In genomic region chr7:103947026-103947655, GRCh38 we compare ENCODE assay signal across 24 cellular contexts. TPM values are rescaled to one million over a fixed set of nuclear protein-coding genes. Genes with fewer than 3 reads are reported as not detected.
A peak's percentile ranks its signal among the peaks of the same experiment; 100 is the strongest.
DNase-seq lines count a peak whose midpoint lies in the region; ATAC-seq and TF ChIP-seq lines count a peak whose summit lies in the region.
"Had no signal": no experiment of that assay in that cellular context is flagged by ENCODE, and none has a peak within 500 bp of the region (broad histone marks: within the 10 kb centered on the region; RNA-seq: fewer than 3 reads in every experiment).

No MANE protein-coding gene starts in this region.

- no peak overlapping the region for H3K27ac Mint-ChIP-seq in MCF 10A (ENCODE audit: low read depth, unreplicated experiment)
- H3K27ac Mint-ChIP-seq: CD14-positive monocyte; CD8-positive, alpha-beta memory T cell had no signal

- H3K36me3 ChIP-seq in mammary epithelial cell (ENCODE audit: insufficient read depth, low read length), result no peaks in the 10 kb centered on the region
- H3K36me3 ChIP-seq: BE2C, SJCRH30 had no signal

- no peaks in the 10 kb centered on the region for H3K36me3 Mint-ChIP-seq in MCF 10A (ENCODE audit: insufficient read depth, unreplicated experiment)
- H3K36me3 Mint-ChIP-seq: CD14-positive monocyte; CD8-positive, alpha-beta memory T cell had no signal

- no peaks in the 10 kb centered on the region for H3K79me2 ChIP-seq in mammary epithelial cell (ENCODE audit: insufficient read depth, low read length)

- H3K4me1 ChIP-seq in mammary epithelial cell (ENCODE audit: insufficient read depth, low read length), result no peaks in the 10 kb centered on the region

- dilution Hi-C loops in mammary epithelial cell (cut with HindIII; ENCODE audit: low sequenced_read_pairs), result no loop called here

- in situ Hi-C loops in mammary epithelial cell (cut with MboI; ENCODE audit: low sequenced_read_pairs in 2 of 2), result no loop called here

- CTCF ChIA-PET in MCF 10A (lab: Yijun Ruan, JAX) (no interaction called here), mammary epithelial cell (lab: Charles Lee; ENCODE audit: low non-redundant PET) (no interaction called here)

- H3K9me3 ChIP-seq in mammary epithelial cell (replicated peaks; ENCODE audit: insufficient read depth, low read length), result no peaks in the 10 kb centered on the region
- H3K9me3 ChIP-seq: BE2C, SJCRH30 had no signal

- H3K9me3 Mint-ChIP-seq in MCF 10A (ENCODE audit: unreplicated experiment), result no peaks in the 10 kb centered on the region

- peaks cover 2% of the 10 kb centered on the region for H3K27me3 ChIP-seq in mammary epithelial cell (ENCODE audit: insufficient read depth, low read length)
- H3K27me3 ChIP-seq: BE2C, SJCRH30 had no signal

- intact Hi-C loops in MCF 10A (cut with micrococcal nuclease), result no loop called here
- intact Hi-C loops in mammary epithelial cell (cut with micrococcal nuclease), result no loop called here

- H3K4me3 Mint-ChIP-seq in MCF 10A (ENCODE audit: unreplicated experiment), result no peak overlapping the region
- H3K4me3 Mint-ChIP-seq: CD14-positive monocyte; CD8-positive, alpha-beta memory T cell had no signal

- H4K20me1 ChIP-seq in mammary epithelial cell (ENCODE audit: insufficient read depth, low read length), result no peaks in the 10 kb centered on the region

- POLR2A ChIA-PET in MCF 10A (lab: Yijun Ruan, JAX), result no interaction called here

- no peak overlapping the region for H2AFZ ChIP-seq in mammary epithelial cell (ENCODE audit: low read depth, low read length)

- H3K27ac ChIP-seq in mammary epithelial cell (ENCODE audit: insufficient read depth, low read depth, low read length), result no peak overlapping the region
- H3K27ac ChIP-seq: SJCRH30 had no signal

- ATAC-seq in SK-N-SH treated with all-trans-retinoic acid at 6 μM for 48 hours, result no peak
- ATAC-seq in HG02588 (IDR thresholded peaks at IDR 0.05; ENCODE audit: unreplicated experiment), result no peak
- no peak for ATAC-seq in HG03025 (IDR thresholded peaks at IDR 0.05; ENCODE audit: low FRiP score, unreplicated experiment)
- ATAC-seq: Right ventricle myocardium inferior had no signal

- no peaks in the 10 kb centered on the region for H3K4me1 Mint-ChIP-seq in MCF 10A (ENCODE audit: insufficient read depth, unreplicated experiment)
- H3K4me1 Mint-ChIP-seq: CD14-positive monocyte; CD8-positive, alpha-beta memory T cell had no signal

- H3K4me3 ChIP-seq in mammary epithelial cell (replicated peaks in 1 of 3; ENCODE audit: insufficient read depth in 1 of 3, low read depth in 2 of 3, low read length in 3 of 3), result no peak overlapping the region
- H3K4me3 ChIP-seq: SJCRH30 had no signal

- H3K27me3 Mint-ChIP-seq in MCF 10A (ENCODE audit: insufficient read depth, unreplicated experiment), result peaks cover 3% of the 10 kb centered on the region

- BruUV-seq in MCF 10A (replicated peaks; lab: Mats Ljungman, UMichigan) (no TSS peak), mammary epithelial cell (replicated peaks; lab: Mats Ljungman, UMichigan) (no TSS peak)

- H3K4me2 ChIP-seq in mammary epithelial cell (ENCODE audit: insufficient read depth, low read depth, low read length), result no peak overlapping the region

- H3K9ac ChIP-seq in mammary epithelial cell (ENCODE audit: insufficient read depth, low read length), result no peak overlapping the region

- no peak for TF ChIP-seq CTCF in MCF 10A (IDR thresholded peaks at IDR 0.05; ENCODE audit: unreplicated experiment)
- no peak for TF ChIP-seq CTCF in mammary epithelial cell (conservative IDR thresholded peaks at IDR 0.05 in 1 of 2, IDR thresholded peaks at IDR 0.05 in 1 of 2; ENCODE audit: extremely low read depth in 1 of 2, insufficient read depth in 1 of 2, low read depth in 1 of 2, low read length in 2 of 2)

- DNase-seq in MCF 10A (ENCODE audit: unreplicated experiment) (peak; percentile 1), mammary epithelial cell (no peak), iris pigment epithelial cell (ENCODE audit: low read depth) (peak; percentile 4), NCI-H2107 treated with DMSO at 0.1 percent for 48 hours (lab: John Stamatoyannopoulos, UW; ENCODE audit: unreplicated experiment) (no peak), mucosa of gallbladder (ENCODE audit: low spot score) (no peak)
- DNase-seq: 8988T; ACHN; BE2C; CD8-positive, alpha-beta memory T cell; DMS79 treated with DMSO at 0.1 percent for 48 hours; HCEC 1CT; Karpas-422; NCI-H1694; NCI-H2081; NCI-H2171 treated with DMSO at 0.1 percent for 48 hours; NCI-H345; NCI-H510A treated with DMSO at 0.1 percent for 48 hours; SJCRH30 had no signal

- 8% methylated on average over 1 of the region's 2 CpGs for WGBS in mammary epithelial cell (ENCODE audit: low coverage, missing lambda C conversion rate)

TF ChIP-seq in SK-N-SH treated with all-trans-retinoic acid at 6 μM for 48 hours, 23 proteins besides CTCF, POLR2A, EP300 and RAD21:
- TF ChIP-seq PATZ1 (CRISPR knock-in tag; IDR thresholded peaks at IDR 0.05; ENCODE audit: borderline replicate concordance) (peak; percentile 41; the same call in 1 of the 2 replicates), GLIS3 (CRISPR knock-in tag; IDR thresholded peaks at IDR 0.05) (0 out of 2 replicates have a peak, but pooled peaks have one; percentile 71), TCF4 (CRISPR knock-in tag; IDR thresholded peaks at IDR 0.05; ENCODE audit: borderline replicate concordance) (peak; percentile 93), SNAI2 (CRISPR knock-in tag; IDR thresholded peaks at IDR 0.05) (no peak), ESRRG (CRISPR knock-in tag; IDR thresholded peaks at IDR 0.05) (peak; percentile 64; the same call in 1 of the 2 replicates), TSHZ2 (CRISPR knock-in tag; IDR thresholded peaks at IDR 0.05) (peak; percentile 95), ZFP3 (CRISPR knock-in tag; IDR thresholded peaks at IDR 0.05) (peak; percentile 45; the same call in 1 of the 2 replicates), ISL1 (CRISPR knock-in tag; IDR thresholded peaks at IDR 0.05) (peak; percentile 95), ARNTL (CRISPR knock-in tag; IDR thresholded peaks at IDR 0.05; ENCODE audit: borderline replicate concordance, low read depth) (no peak)
- TF ChIP-seq, protein P1, sequence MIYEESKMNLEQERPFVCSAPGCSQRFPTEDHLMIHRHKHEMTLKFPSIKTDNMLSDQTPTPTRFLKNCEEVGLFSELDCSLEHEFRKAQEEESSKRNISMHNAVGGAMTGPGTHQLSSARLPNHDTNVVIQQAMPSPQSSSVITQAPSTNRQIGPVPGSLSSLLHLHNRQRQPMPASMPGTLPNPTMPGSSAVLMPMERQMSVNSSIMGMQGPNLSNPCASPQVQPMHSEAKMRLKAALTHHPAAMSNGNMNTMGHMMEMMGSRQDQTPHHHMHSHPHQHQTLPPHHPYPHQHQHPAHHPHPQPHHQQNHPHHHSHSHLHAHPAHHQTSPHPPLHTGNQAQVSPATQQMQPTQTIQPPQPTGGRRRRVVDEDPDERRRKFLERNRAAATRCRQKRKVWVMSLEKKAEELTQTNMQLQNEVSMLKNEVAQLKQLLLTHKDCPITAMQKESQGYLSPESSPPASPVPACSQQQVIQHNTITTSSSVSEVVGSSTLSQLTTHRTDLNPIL (CRISPR knock-in tag; IDR thresholded peaks at IDR 0.05; ENCODE audit: low read depth), result 0 out of 2 replicates have a peak, but pooled peaks have one; percentile 60
TF ChIP-seq in SK-N-SH treated with all-trans-retinoic acid at 6 μM for 48 hours: peak in this region for 8.

RNA-seq across cellular contexts. Expression of gene RELN, which starts 42.3 kb away (rescaled TPM):
- not detected in 2 replicates for total RNA-seq in MCF 10A (2022)
- under 1 TPM; 0.02 to 0.50 TPM for total RNA-seq in mammary epithelial cell
- polyA plus RNA-seq in mammary epithelial cell, result 0.05 TPM
- not detected for polyA minus RNA-seq in mammary epithelial cell
- 1.8 TPM for total RNA-seq in mucosa of gallbladder
- total RNA-seq: CD8-positive, alpha-beta memory T cell; HT-29 had no signal
- polyA plus RNA-seq: CD14-positive monocyte; CD8-positive, alpha-beta memory T cell had no signal

Comparison
In these comparisons a context has a peak if more than half of its experiments do, and no peak if none do; other contexts are left out.
1. DNase-seq: peak in MCF 10A (single experiment) and iris pigment epithelial cell (single experiment); none in mammary epithelial cell (single experiment), NCI-H2107 treated with DMSO at 0.1 percent for 48 hours (single experiment) and mucosa of gallbladder (single experiment).